Comparison of ENCODE assay signal across 8 cellular contexts in the genomic region with DNA sequence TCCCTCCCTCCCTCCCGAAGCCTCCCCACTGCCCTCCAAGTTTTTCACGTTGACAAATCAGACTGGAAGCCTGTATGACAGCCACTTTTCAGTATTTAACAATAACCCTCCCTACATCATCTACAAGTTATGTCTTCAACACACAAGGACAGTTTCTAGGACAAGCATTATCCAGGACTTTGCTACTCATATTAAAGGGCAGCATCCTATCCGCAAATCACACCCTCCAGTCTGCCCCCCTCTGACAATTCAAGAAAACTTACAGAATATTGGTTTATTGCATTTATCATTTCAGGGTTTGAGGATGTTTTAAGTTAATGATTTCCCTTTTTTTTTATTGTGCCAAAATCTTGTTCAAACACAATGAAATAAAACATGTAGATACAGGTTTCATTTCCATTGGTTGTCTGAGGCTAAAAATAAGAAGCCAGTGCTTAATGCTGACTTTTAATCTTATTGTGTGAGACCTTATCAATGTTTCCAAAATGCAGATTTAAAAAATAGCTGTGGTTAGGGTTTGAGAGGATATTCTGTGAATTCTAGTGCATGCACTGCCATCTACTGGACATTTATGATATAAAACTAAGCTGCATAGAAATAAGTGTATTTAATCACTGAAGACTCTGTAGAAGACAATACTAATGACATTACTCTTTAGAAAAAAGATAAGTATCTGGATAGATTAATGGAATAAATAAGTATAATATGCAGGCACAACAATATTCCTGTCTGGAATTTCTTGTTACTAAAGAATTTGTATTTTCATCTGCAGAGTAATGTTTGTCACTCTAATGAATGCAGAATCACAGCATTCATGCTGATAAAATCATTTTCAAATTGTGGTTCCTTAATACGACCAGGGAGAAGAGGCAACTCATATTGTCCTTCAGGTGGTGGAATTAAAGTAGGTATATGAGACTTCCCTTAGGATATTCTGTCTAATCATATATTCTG.
DNase-seq lines count a peak whose midpoint lies in the region; ATAC-seq, FAIRE-seq and TF ChIP-seq lines count a peak whose summit lies in the region.

No MANE protein-coding gene starts in this region.

- H3K79me2 ChIP-seq in K562 (ENCODE audit: control insufficient read depth, insufficient read depth, low read length) = no peaks in the 10 kb centered on the region

- H2AFZ ChIP-seq in K562 (ENCODE audit: low read depth, low read length) = no peak overlapping the region

- H3K4me1 ChIP-seq in K562 (replicated peaks in 1 of 2; ENCODE audit: control insufficient read depth in 2 of 2, insufficient read depth in 2 of 2, low read length in 2 of 2) = peaks cover 0 to 9% of the 10 kb centered on the region in 2 experiments; a peak in 3 of 5 replicates
- peaks cover 2 to 10% of the 10 kb centered on the region in 2 donors for H3K4me1 ChIP-seq in kidney (ENCODE audit: control insufficient read depth in 1 of 2, insufficient read depth in 1 of 2, low read depth in 1 of 2, low read length in 2 of 2)
- peaks cover 0 to 33% (median 9%) of the 10 kb centered on the region in 4 donors for H3K4me1 ChIP-seq in tibial artery

- H3K9ac ChIP-seq in K562 (ENCODE audit: insufficient read depth in 1 of 2, low read depth in 2 of 2, low read length in 2 of 2) = no peak overlapping the region
- H3K9ac ChIP-seq in kidney (ENCODE audit: low read length in 2 of 2) = no peak overlapping the region

- CTCF ChIA-PET in HEK293T (lab: Yijun Ruan, JAX) = interaction anchor here (0.5 to 2.4 kb wide), 8 partner anchors 12 to 415 kb away, joined by 3 to 9 read pairs (median 4); no protein-coding TSS in a partner anchor
- CTCF ChIA-PET in K562 (lab: Yijun Ruan, JAX; ENCODE audit: low intra/inter-chr PET ratio) = interaction anchor here (0.5 to 5.4 kb wide), 13 partner anchors 63 to 796 kb away, joined by 3 to 97 read pairs (median 5); a partner anchor contains a TSS

- peak; percentile 80 for FAIRE-seq in G401.6 (lab: Jason Lieb, UNC)
- peak; percentile 71 for FAIRE-seq in K562 (lab: Jason Lieb, UNC)
- peak; percentile 89 for FAIRE-seq in kidney (lab: Jason Lieb, UNC)

- no peak overlapping the region for H3K4me2 ChIP-seq in K562 (ENCODE audit: insufficient read depth, low read length)

- peak; percentile 85 for ATAC-seq in K562

- TF ChIP-seq RAD21 in K562 (CRISPR knock-in tag; conservative IDR thresholded peaks at IDR 0.05 in 1 of 2, IDR thresholded peaks at IDR 0.05 in 1 of 2) = peak; percentile 98

- peak; percentile 45 to 95 (median 65); a peak in 4 of 6 replicates for TF ChIP-seq CTCF in K562 (IDR thresholded peaks at IDR 0.05 in 2 of 3, conservative IDR thresholded peaks at IDR 0.05 in 1 of 3; ENCODE audit: insufficient read depth in 2 of 3, low read depth in 1 of 3, low read length in 3 of 3)
- peak; percentile 68 for TF ChIP-seq CTCF in kidney (IDR thresholded peaks at IDR 0.05; ENCODE audit: borderline replicate concordance, extremely low read depth, insufficient read depth)
- peak; percentile 62 to 88 for TF ChIP-seq CTCF in tibial artery (IDR thresholded peaks at IDR 0.05)

- no peak for TF ChIP-seq EP300 in K562 (IDR thresholded peaks at IDR 0.05; ENCODE audit: low read length)

- no TSS peak for BruUV-seq in K562 (replicated peaks; lab: Mats Ljungman, UMichigan)

- 0% methylated on average over 4 of the region's 4 CpGs for WGBS in K562 (ENCODE audit: insufficient coverage, low coverage, missing lambda C conversion rate)

- DNase-seq in HEK293T (ENCODE audit: extremely low spot score) (peak; percentile 23), NCI-H460 (ENCODE audit: extremely low read depth, low read depth) (peak; percentile 72), K562 (ENCODE audit: extremely low read depth in 1 of 4, low spot score in 3 of 4) (peak; percentile 52 to 75 (median 64)), kidney (no peak), tibial artery (no peak), ecto neural progenitor cell (ENCODE audit: low spot score) (no peak)
- DNase-seq in activated naive CD4-positive, alpha-beta T cell treated with anti-CD3 and anti-CD28 coated beads, Interleukin-2, amount 50 U/mL, for 16 hours = no peak

- no peak overlapping the region for H3K4me3 ChIP-seq in K562
- H3K4me3 ChIP-seq in kidney (ENCODE audit: low read length in 2 of 2) = no peak overlapping the region
- no peak overlapping the region for H3K4me3 ChIP-seq in tibial artery

- H3K9me3 ChIP-seq in K562 (replicated peaks; ENCODE audit: control insufficient read depth, insufficient read depth, low read depth, low read length) (no peaks in the 10 kb centered on the region), kidney (ENCODE audit: control insufficient read depth in 1 of 2, low read length in 2 of 2) (no peaks in the 10 kb centered on the region), tibial artery (no peaks in the 10 kb centered on the region)

- intact Hi-C loops in K562 (cut with micrococcal nuclease) = loop anchor here (1.0 to 5.0 kb wide), 7 partner anchors 62 to 451 kb away; no protein-coding TSS in a partner anchor
- intact Hi-C loops in kidney (cut with DNase I) = loop anchor here (5.0 kb wide), 1 partner anchor 332 kb away; no protein-coding TSS in a partner anchor
- intact Hi-C loops in tibial artery (cut with DNase I; ENCODE audit: low total_unique reads) = no loop called here

- H3K27me3 ChIP-seq in K562 (ENCODE audit: control insufficient read depth in 2 of 2, insufficient read depth in 2 of 2, low read length in 2 of 2) (peaks cover 10% of the 10 kb centered on the region in 2 experiments; a peak in 3 of 5 replicates), tibial artery (no peaks in the 10 kb centered on the region)

- no peaks in the 10 kb centered on the region for H3K36me3 ChIP-seq in K562 (ENCODE audit: control insufficient read depth, insufficient read depth, low read length)
- H3K36me3 ChIP-seq in kidney (ENCODE audit: control insufficient read depth in 1 of 2, insufficient read depth in 2 of 2, low read length in 2 of 2) = no peaks in the 10 kb centered on the region
- H3K36me3 ChIP-seq in tibial artery = no peaks in the 10 kb centered on the region

- in situ Hi-C loops in K562 (cut with MboI) = no loop called here

- POLR2A ChIA-PET in HEK293T (lab: Yijun Ruan, JAX) (interaction anchor here (0.6 to 1.1 kb wide), 2 partner anchors 63 to 171 kb away, joined by 3 to 4 read pairs; no protein-coding TSS in a partner anchor), K562 (lab: Yijun Ruan, JAX) (no interaction called here)

- H3K27ac ChIP-seq in K562 (ENCODE audit: extremely low read depth, low read depth, low read length) (no peak overlapping the region), kidney (ENCODE audit: low read depth in 2 of 2, low read length in 2 of 2) (no peak overlapping the region), tibial artery (peak overlapping the region in 1 of 2 donors; percentile 51)

- H4K20me1 ChIP-seq in K562 (replicated peaks; ENCODE audit: control insufficient read depth, insufficient read depth, low read length) = no peaks in the 10 kb centered on the region

- H3K9me1 ChIP-seq in K562 (ENCODE audit: control insufficient read depth, insufficient read depth, low read length) = no peaks in the 10 kb centered on the region

- TF ChIP-seq POLR2A in K562 (conservative IDR thresholded peaks at IDR 0.05) = no peak

TF ChIP-seq in HEK293T, 16 proteins besides CTCF, POLR2A, EP300 and RAD21:
- no peak for TF ChIP-seq TARDBP (IDR thresholded peaks at IDR 0.05)
- TF ChIP-seq FOXA1 (IDR thresholded peaks at IDR 0.05) = no peak
- no peak for TF ChIP-seq SUZ12 (IDR thresholded peaks at IDR 0.05)
- no peak for TF ChIP-seq FOXK2 (IDR thresholded peaks at IDR 0.05)
TF ChIP-seq in HEK293T: peak in this region for 0.

TF ChIP-seq in K562, 482 proteins besides CTCF, POLR2A, EP300 and RAD21 (continues in another document):
- TF ChIP-seq KDM1A (IDR thresholded peaks at IDR 0.05) = 0 out of 4 replicates have a peak, but pooled peaks of 1 of the 2 experiments have one; percentile 20
- 0 out of 2 replicates have a peak, but pooled peaks have one; percentile 51 for TF ChIP-seq CC2D1A (IDR thresholded peaks at IDR 0.05)
- no peak for TF ChIP-seq ZKSCAN1 (IDR thresholded peaks at IDR 0.05; ENCODE audit: low read depth, low read length)
- 0 out of 2 replicates have a peak, but pooled peaks have one; percentile 35 for TF ChIP-seq LCOR (CRISPR knock-in tag; IDR thresholded peaks at IDR 0.05)
- TF ChIP-seq, protein P1, sequence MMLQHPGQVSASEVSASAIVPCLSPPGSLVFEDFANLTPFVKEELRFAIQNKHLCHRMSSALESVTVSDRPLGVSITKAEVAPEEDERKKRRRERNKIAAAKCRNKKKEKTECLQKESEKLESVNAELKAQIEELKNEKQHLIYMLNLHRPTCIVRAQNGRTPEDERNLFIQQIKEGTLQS (IDR thresholded peaks at IDR 0.05) = no peak
- TF ChIP-seq, protein P1 (CRISPR knock-in tag; conservative IDR thresholded peaks at IDR 0.05) = peak; percentile 66; the same call in 1 of the 2 replicates
- TF ChIP-seq HDAC1 (IDR thresholded peaks at IDR 0.05) = no peak
- no peak for TF ChIP-seq PCBP2 (IDR thresholded peaks at IDR 0.05; ENCODE audit: low read depth, low read length, poor library complexity, severe bottlenecking)
- TF ChIP-seq, protein P2, sequence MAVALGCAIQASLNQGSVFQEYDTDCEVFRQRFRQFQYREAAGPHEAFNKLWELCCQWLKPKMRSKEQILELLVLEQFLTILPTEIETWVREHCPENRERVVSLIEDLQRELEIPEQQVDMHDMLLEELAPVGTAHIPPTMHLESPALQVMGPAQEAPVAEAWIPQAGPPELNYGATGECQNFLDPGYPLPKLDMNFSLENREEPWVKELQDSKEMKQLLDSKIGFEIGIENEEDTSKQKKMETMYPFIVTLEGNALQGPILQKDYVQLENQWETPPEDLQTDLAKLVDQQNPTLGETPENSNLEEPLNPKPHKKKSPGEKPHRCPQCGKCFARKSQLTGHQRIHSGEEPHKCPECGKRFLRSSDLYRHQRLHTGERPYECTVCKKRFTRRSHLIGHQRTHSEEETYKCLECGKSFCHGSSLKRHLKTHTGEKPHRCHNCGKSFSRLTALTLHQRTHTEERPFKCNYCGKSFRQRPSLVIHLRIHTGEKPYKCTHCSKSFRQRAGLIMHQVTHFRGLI (CRISPR knock-in tag; IDR thresholded peaks at IDR 0.05) = peak; percentile 7; the same call in 1 of the 2 replicates
- peak; percentile 93 for TF ChIP-seq SMC3 (conservative IDR thresholded peaks at IDR 0.05; ENCODE audit: insufficient read depth, low read depth, low read length)

Comparison
In these comparisons a context has a peak if more than half of its experiments do, and no peak if none do; other contexts are left out.
1. DNase-seq: peak in HEK293T (single experiment), NCI-H460 (single experiment) and K562 (4 of 4); none in kidney (single experiment), tibial artery (0 of 2), activated naive CD4-positive, alpha-beta T cell treated with anti-CD3 and anti-CD28 coated beads, Interleukin-2, amount 50 U/mL, for 16 hours (single experiment) and ecto neural progenitor cell (single experiment).
2. Peak in every context shown above with its lines, with median percentiles within 50 percentile points of each other: CTCF ChIP-seq.